In the genomic region with DNA sequence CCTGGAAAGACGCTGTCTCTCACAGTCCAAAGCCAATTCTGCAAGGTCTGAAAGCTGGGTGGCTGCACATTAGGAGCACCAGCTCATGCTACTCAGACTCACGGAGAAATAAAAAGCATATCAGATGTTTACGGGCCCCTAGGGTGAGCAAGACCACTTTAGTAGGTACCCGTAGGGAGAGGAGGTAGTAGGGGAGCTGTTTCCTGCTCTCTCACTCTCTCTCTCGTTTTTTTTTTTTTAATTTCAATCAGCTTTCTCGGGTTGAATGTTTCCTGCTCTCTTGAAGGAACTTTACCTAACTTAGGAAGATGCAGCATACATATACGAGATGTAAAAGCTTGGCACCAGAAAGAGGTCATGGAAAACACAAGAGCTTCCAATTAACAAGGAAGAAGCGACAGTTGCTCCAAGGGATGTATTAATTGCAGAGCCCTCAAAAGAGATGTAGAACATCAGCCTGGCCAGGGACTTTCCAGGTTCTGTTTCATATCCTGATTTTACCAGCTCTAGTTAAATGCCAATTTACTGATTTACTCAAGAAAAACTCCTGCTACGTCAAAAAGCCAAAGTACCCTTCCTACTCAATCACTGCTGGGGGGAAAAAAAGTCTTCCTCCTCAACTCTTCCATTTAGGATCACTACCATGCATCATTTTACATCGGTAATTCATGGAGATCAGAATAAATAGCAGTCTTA, we compare ENCODE assay signal across 1 cellular context.
TF ChIP-seq lines count a peak whose summit lies in the region.

No MANE protein-coding gene starts in this region.

TF ChIP-seq in GM12878, 131 proteins besides CTCF, POLR2A, EP300 and RAD21 (continued from another document):
- TF ChIP-seq, protein P1, sequence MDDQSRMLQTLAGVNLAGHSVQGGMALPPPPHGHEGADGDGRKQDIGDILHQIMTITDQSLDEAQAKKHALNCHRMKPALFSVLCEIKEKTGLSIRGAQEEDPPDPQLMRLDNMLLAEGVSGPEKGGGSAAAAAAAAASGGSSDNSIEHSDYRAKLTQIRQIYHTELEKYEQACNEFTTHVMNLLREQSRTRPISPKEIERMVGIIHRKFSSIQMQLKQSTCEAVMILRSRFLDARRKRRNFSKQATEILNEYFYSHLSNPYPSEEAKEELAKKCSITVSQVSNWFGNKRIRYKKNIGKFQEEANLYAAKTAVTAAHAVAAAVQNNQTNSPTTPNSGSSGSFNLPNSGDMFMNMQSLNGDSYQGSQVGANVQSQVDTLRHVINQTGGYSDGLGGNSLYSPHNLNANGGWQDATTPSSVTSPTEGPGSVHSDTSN (IDR thresholded peaks at IDR 0.05; ENCODE audit: insufficient replicate concordance, low read depth, low read length) = no peak
- no peak for TF ChIP-seq SMAD5 (IDR thresholded peaks at IDR 0.05; ENCODE audit: low read depth)
- no peak for TF ChIP-seq E2F4 (IDR thresholded peaks at IDR 0.05; ENCODE audit: low read depth, low read length)
- TF ChIP-seq ZNF217 (IDR thresholded peaks at IDR 0.05) = 0 out of 2 replicates have a peak, but pooled peaks have one; percentile 29
- TF ChIP-seq HSF1 (IDR thresholded peaks at IDR 0.05; ENCODE audit: low read depth, low read length) = no peak
- TF ChIP-seq, protein P2, sequence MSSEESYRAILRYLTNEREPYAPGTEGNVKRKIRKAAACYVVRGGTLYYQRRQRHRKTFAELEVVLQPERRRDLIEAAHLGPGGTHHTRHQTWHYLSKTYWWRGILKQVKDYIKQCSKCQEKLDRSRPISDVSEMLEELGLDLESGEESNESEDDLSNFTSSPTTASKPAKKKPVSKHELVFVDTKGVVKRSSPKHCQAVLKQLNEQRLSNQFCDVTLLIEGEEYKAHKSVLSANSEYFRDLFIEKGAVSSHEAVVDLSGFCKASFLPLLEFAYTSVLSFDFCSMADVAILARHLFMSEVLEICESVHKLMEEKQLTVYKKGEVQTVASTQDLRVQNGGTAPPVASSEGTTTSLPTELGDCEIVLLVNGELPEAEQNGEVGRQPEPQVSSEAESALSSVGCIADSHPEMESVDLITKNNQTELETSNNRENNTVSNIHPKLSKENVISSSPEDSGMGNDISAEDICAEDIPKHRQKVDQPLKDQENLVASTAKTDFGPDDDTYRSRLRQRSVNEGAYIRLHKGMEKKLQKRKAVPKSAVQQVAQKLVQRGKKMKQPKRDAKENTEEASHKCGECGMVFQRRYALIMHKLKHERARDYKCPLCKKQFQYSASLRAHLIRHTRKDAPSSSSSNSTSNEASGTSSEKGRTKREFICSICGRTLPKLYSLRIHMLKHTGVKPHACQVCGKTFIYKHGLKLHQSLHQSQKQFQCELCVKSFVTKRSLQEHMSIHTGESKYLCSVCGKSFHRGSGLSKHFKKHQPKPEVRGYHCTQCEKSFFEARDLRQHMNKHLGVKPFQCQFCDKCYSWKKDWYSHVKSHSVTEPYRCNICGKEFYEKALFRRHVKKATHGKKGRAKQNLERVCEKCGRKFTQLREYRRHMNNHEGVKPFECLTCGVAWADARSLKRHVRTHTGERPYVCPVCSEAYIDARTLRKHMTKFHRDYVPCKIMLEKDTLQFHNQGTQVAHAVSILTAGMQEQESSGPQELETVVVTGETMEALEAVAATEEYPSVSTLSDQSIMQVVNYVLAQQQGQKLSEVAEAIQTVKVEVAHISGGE (CRISPR knock-in tag; IDR thresholded peaks at IDR 0.05) = no peak
- TF ChIP-seq RELA (IDR thresholded peaks at IDR 0.05; ENCODE audit: borderline replicate concordance, partially characterized antibody) = peak; percentile 89
- no peak for TF ChIP-seq MYB (IDR thresholded peaks at IDR 0.05; ENCODE audit: borderline replicate concordance, low read depth, low read length)
- no peak for TF ChIP-seq SUZ12 (IDR thresholded peaks at IDR 0.05; ENCODE audit: unreplicated experiment)
- TF ChIP-seq ATF3 (IDR thresholded peaks at IDR 0.05; ENCODE audit: borderline replicate concordance, extremely low read depth, low read depth, low read length) = no peak
- TF ChIP-seq ZNF207 (IDR thresholded peaks at IDR 0.05; ENCODE audit: borderline replicate concordance) = no peak
- TF ChIP-seq ZNF622 (IDR thresholded peaks at IDR 0.05) = no peak
- no peak for TF ChIP-seq HDAC6 (IDR thresholded peaks at IDR 0.05; ENCODE audit: unreplicated experiment)
- 0 out of 2 replicates have a peak, but pooled peaks have one; percentile 41 for TF ChIP-seq BMI1 (IDR thresholded peaks at IDR 0.05; ENCODE audit: borderline replicate concordance)
- TF ChIP-seq ATF7 (IDR thresholded peaks at IDR 0.05; ENCODE audit: low read depth) = 0 out of 2 replicates have a peak, but pooled peaks have one; percentile 10
- no peak for TF ChIP-seq IRF4 (IDR thresholded peaks at IDR 0.05; ENCODE audit: low read depth, low read length)
- no peak for TF ChIP-seq LARP7 (IDR thresholded peaks at IDR 0.05)
- TF ChIP-seq ASH2L (IDR thresholded peaks at IDR 0.05; ENCODE audit: borderline replicate concordance, low read depth) = no peak
- TF ChIP-seq, protein P3, sequence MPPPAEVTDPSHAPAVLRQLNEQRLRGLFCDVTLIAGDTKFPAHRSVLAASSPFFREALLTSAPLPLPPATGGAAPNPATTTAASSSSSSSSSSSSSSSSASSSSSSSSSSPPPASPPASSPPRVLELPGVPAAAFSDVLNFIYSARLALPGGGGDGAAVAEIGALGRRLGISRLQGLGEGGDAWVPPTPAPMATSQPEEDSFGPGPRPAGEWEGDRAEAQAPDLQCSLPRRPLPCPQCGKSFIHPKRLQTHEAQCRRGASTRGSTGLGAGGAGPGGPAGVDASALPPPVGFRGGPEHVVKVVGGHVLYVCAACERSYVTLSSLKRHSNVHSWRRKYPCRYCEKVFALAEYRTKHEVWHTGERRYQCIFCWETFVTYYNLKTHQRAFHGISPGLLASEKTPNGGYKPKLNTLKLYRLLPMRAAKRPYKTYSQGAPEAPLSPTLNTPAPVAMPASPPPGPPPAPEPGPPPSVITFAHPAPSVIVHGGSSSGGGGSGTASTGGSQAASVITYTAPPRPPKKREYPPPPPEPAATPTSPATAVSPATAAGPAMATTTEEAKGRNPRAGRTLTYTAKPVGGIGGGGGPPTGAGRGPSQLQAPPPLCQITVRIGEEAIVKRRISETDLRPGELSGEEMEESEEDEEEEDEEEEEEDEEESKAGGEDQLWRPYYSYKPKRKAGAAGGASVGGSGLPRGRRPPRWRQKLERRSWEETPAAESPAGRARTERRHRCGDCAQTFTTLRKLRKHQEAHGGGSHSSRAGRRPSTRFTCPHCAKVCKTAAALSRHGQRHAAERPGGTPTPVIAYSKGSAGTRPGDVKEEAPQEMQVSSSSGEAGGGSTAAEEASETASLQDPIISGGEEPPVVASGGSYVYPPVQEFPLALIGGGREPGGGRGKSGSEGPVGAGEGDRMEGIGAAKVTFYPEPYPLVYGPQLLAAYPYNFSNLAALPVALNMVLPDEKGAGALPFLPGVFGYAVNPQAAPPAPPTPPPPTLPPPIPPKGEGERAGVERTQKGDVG (CRISPR knock-in tag; IDR thresholded peaks at IDR 0.05) = no peak
- peak; percentile 92 for TF ChIP-seq DPF2 (IDR thresholded peaks at IDR 0.05)
- no peak for TF ChIP-seq SREBF1 (IDR thresholded peaks at IDR 0.05; ENCODE audit: low read length)
- peak; percentile 89 for TF ChIP-seq IKZF1 (conservative IDR thresholded peaks at IDR 0.05)
- TF ChIP-seq CUX1 (IDR thresholded peaks at IDR 0.05; ENCODE audit: insufficient replicate concordance, low read depth, low read length) = no peak
- TF ChIP-seq NRF1 (conservative IDR thresholded peaks at IDR 0.05; ENCODE audit: low read depth, low read length) = no peak
- no peak for TF ChIP-seq CHD1 (IDR thresholded peaks at IDR 0.05; ENCODE audit: low read depth, low read length)
- no peak for TF ChIP-seq YY1 (IDR thresholded peaks at IDR 0.05; ENCODE audit: low read depth, low read length)
- TF ChIP-seq BHLHE40 (IDR thresholded peaks at IDR 0.05; ENCODE audit: borderline replicate concordance in 1 of 2, low read depth in 2 of 2, low read length in 1 of 2) = no peak
- TF ChIP-seq YBX1 (IDR thresholded peaks at IDR 0.05) = no peak
- TF ChIP-seq RELB (IDR thresholded peaks at IDR 0.05; ENCODE audit: low read depth) = peak; percentile 89
- TF ChIP-seq SP1 (IDR thresholded peaks at IDR 0.05; ENCODE audit: low read depth, low read length) = no peak
- no peak for TF ChIP-seq ZSCAN29 (IDR thresholded peaks at IDR 0.05)
- TF ChIP-seq, protein P4, sequence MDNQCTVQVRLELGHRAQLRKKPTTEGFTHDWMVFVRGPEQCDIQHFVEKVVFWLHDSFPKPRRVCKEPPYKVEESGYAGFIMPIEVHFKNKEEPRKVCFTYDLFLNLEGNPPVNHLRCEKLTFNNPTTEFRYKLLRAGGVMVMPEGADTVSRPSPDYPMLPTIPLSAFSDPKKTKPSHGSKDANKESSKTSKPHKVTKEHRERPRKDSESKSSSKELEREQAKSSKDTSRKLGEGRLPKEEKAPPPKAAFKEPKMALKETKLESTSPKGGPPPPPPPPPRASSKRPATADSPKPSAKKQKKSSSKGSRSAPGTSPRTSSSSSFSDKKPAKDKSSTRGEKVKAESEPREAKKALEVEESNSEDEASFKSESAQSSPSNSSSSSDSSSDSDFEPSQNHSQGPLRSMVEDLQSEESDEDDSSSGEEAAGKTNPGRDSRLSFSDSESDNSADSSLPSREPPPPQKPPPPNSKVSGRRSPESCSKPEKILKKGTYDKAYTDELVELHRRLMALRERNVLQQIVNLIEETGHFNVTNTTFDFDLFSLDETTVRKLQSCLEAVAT (IDR thresholded peaks at IDR 0.05) = no peak
- TF ChIP-seq STAT3 (IDR thresholded peaks at IDR 0.05; ENCODE audit: low read depth, low read length) = no peak
- no peak for TF ChIP-seq SREBF2 (IDR thresholded peaks at IDR 0.05; ENCODE audit: low read length)
- peak; percentile 45 for TF ChIP-seq RUNX3 (IDR thresholded peaks at IDR 0.05; ENCODE audit: low read length)
- peak; percentile 47; the same call in 1 of the 2 replicates for TF ChIP-seq EED (IDR thresholded peaks at IDR 0.05; ENCODE audit: low read depth)
- TF ChIP-seq GATAD2B (conservative IDR thresholded peaks at IDR 0.05; ENCODE audit: low read depth) = peak; percentile 43; the same call in 1 of the 2 replicates
- TF ChIP-seq HCFC1 (IDR thresholded peaks at IDR 0.05; ENCODE audit: low read length) = no peak
